In the genomic region with DNA sequence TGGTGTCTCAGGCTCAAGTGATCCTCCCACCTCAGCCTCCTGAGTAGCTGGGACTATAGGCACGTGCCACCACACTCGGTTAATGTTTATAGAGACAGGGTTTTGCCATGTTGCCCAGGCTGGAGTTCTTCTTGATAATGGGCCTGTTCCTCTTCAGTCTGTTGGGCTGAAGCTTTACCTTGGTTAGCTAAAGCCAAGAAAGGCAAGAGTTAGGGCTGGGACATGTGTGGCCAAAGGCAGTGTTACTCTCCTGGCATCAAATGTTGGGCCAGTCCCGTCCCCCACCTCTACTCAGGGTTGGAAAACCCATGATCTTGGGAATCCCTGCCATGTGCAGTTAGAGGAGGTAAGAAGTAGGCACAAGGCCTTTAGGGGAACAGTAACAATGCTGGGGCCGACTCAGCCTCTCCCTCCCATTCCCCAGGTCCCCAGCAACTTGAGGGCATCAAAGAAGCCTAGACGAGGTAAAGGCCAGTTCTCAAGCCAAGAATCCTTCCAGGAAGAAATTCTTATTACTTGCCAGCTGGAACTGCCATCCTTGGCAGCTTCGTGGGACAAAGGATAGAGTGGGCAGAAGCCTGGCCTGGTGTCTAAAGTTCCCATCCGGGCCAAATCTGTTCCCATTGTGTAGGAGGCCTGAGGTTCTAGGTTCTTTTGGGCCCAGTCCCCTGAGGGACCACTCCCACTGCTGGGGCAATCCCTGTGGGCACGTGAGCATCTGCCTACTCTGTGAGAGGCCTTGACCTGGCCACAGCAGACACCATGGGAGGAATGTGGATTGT, we compare ENCODE assay signal across 1 cellular context.
TF ChIP-seq lines count a peak whose summit lies in the region.

No MANE protein-coding gene starts in this region.

TF ChIP-seq in K562, 482 proteins besides CTCF, POLR2A, EP300 and RAD21 (continued from another document and continues in another):
- TF ChIP-seq, protein P1, sequence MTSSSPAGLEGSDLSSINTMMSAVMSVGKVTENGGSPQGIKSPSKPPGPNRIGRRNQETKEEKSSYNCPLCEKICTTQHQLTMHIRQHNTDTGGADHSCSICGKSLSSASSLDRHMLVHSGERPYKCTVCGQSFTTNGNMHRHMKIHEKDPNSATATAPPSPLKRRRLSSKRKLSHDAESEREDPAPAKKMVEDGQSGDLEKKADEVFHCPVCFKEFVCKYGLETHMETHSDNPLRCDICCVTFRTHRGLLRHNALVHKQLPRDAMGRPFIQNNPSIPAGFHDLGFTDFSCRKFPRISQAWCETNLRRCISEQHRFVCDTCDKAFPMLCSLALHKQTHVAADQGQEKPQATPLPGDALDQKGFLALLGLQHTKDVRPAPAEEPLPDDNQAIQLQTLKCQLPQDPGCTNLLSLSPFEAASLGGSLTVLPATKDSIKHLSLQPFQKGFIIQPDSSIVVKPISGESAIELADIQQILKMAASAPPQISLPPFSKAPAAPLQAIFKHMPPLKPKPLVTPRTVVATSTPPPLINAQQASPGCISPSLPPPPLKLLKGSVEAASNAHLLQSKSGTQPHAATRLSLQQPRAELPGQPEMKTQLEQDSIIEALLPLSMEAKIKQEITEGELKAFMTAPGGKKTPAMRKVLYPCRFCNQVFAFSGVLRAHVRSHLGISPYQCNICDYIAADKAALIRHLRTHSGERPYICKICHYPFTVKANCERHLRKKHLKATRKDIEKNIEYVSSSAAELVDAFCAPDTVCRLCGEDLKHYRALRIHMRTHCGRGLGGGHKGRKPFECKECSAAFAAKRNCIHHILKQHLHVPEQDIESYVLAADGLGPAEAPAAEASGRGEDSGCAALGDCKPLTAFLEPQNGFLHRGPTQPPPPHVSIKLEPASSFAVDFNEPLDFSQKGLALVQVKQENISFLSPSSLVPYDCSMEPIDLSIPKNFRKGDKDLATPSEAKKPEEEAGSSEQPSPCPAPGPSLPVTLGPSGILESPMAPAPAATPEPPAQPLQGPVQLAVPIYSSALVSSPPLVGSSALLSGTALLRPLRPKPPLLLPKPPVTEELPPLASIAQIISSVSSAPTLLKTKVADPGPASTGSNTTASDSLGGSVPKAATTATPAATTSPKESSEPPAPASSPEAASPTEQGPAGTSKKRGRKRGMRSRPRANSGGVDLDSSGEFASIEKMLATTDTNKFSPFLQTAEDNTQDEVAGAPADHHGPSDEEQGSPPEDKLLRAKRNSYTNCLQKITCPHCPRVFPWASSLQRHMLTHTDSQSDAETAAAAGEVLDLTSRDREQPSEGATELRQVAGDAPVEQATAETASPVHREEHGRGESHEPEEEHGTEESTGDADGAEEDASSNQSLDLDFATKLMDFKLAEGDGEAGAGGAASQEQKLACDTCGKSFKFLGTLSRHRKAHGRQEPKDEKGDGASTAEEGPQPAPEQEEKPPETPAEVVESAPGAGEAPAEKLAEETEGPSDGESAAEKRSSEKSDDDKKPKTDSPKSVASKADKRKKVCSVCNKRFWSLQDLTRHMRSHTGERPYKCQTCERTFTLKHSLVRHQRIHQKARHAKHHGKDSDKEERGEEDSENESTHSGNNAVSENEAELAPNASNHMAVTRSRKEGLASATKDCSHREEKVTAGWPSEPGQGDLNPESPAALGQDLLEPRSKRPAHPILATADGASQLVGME (CRISPR knock-in tag; IDR thresholded peaks at IDR 0.05), result no peak
- TF ChIP-seq E2F3 (CRISPR knock-in tag; IDR thresholded peaks at IDR 0.05) (no peak), RBM15 (IDR thresholded peaks at IDR 0.05; ENCODE audit: insufficient read depth, low read length) (no peak), FIP1L1 (IDR thresholded peaks at IDR 0.05; ENCODE audit: low read depth, low read length, poor library complexity, severe bottlenecking) (peak; percentile 24), IRF1 (CRISPR knock-in tag; IDR thresholded peaks at IDR 0.05; ENCODE audit: borderline replicate concordance) (no peak; the same call in 1 of the 2 replicates), POLR2B (IDR thresholded peaks at IDR 0.05; ENCODE audit: low read depth, partially characterized antibody) (peak; percentile 94), BRD4 (IDR thresholded peaks at IDR 0.05) (no peak), MYC (IDR thresholded peaks at IDR 0.05; ENCODE audit: low read depth, low read length) (no peak; the same call in none of the 2 replicates), MYC (CRISPR knock-in tag; IDR thresholded peaks at IDR 0.05; ENCODE audit: borderline replicate concordance, low read depth) (no peak), YBX1 (IDR thresholded peaks at IDR 0.05) (no peak), ZNF586 (CRISPR knock-in tag; conservative IDR thresholded peaks at IDR 0.05) (no peak; the same call in 1 of the 2 replicates), GABPA (tag; conservative IDR thresholded peaks at IDR 0.05; ENCODE audit: low read depth) (no peak), PRPF4 (IDR thresholded peaks at IDR 0.05; ENCODE audit: insufficient read depth, low read depth, low read length, poor library complexity, severe bottlenecking) (peak; percentile 29), TCF15 (CRISPR knock-in tag; IDR thresholded peaks at IDR 0.05) (no peak), HNRNPUL1 (IDR thresholded peaks at IDR 0.05; ENCODE audit: low read length) (peak; percentile 96), SPI1 (IDR thresholded peaks at IDR 0.05; ENCODE audit: borderline replicate concordance, low read depth, low read length) (no peak; the same call in 1 of the 2 replicates), HDAC2 (IDR thresholded peaks at IDR 0.05) (no peak), RBM25 (IDR thresholded peaks at IDR 0.05; ENCODE audit: low read depth, low read length, severe bottlenecking) (no peak), TARDBP (IDR thresholded peaks at IDR 0.05) (no peak; the same call in 1 of the 2 replicates), HCFC1 (IDR thresholded peaks at IDR 0.05; ENCODE audit: low read depth, low read length) (peak; percentile 17; the same call in 1 of the 2 replicates), CEBPZ (IDR thresholded peaks at IDR 0.05; ENCODE audit: borderline replicate concordance, low read depth, low read length) (no peak), ARID1B (IDR thresholded peaks at IDR 0.05) (no peak; the same call in 1 of the 2 replicates), RNF219 (CRISPR knock-in tag; IDR thresholded peaks at IDR 0.05) (no peak), HMGN3 (IDR thresholded peaks at IDR 0.05; ENCODE audit: borderline replicate concordance, extremely low read depth, insufficient read length, low read depth, low read length) (peak; percentile 24)
- TF ChIP-seq, protein P2, sequence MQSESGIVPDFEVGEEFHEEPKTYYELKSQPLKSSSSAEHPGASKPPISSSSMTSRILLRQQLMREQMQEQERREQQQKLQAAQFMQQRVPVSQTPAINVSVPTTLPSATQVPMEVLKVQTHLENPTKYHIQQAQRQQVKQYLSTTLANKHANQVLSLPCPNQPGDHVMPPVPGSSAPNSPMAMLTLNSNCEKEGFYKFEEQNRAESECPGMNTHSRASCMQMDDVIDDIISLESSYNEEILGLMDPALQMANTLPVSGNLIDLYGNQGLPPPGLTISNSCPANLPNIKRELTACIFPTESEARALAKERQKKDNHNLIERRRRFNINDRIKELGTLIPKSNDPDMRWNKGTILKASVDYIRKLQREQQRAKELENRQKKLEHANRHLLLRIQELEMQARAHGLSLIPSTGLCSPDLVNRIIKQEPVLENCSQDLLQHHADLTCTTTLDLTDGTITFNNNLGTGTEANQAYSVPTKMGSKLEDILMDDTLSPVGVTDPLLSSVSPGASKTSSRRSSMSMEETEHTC (IDR thresholded peaks at IDR 0.05), result no peak
- TF ChIP-seq, protein P3, sequence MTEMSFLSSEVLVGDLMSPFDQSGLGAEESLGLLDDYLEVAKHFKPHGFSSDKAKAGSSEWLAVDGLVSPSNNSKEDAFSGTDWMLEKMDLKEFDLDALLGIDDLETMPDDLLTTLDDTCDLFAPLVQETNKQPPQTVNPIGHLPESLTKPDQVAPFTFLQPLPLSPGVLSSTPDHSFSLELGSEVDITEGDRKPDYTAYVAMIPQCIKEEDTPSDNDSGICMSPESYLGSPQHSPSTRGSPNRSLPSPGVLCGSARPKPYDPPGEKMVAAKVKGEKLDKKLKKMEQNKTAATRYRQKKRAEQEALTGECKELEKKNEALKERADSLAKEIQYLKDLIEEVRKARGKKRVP (CRISPR knock-in tag; IDR thresholded peaks at IDR 0.05), result no peak
- TF ChIP-seq, protein P4, sequence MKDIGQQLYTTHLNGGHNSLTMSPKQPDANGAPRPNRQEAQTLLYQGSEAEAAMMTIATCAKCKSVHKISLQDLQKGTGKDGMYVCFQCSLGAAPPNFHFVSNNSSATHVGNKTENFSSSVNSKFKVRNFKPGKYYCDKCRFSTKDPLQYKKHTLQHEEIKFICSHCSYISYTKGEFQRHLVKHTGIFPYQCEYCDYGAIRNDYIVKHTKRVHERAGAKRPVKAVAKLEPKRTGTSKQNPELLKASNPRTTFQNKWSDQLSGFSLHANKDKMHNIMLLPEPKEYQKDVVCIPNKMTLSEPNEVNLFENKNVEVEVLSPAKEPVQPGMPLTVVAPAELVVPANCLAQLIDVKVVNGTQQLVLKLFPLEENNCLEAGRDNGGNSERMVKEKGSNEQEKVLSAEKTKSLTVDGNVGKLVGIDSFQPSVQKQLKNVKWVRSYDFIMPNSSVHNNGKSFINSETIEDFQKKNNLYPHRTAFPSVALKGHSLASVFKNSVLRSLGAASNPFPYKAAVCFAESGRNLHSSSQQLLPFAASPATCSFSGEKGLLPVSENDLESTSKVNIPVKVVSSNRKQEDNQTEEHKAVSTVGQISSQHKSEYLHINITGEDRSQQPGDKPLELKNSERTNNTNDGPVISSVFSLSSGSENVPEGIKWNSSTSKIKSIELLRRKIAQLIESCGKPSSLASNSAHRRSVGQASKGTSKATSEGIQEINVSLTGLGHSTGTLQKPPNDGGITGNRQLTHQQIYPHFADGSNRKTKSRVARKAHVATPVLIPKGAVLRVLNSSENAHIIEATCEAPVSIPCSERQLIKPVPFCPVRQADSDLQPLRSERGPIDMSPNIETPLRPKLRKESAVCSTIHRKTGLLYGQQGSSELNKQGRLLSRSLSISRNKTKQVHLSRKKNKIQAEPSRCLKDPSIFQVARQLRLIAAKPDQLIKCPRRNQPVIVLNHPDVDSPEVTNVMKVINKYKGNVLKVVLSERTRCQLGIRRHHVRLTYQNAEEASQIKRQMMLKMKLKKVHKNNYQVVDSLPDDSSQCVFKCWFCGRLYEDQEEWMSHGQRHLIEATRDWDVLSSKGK (CRISPR knock-in tag; IDR thresholded peaks at IDR 0.05), result no peak
- TF ChIP-seq, protein P5, sequence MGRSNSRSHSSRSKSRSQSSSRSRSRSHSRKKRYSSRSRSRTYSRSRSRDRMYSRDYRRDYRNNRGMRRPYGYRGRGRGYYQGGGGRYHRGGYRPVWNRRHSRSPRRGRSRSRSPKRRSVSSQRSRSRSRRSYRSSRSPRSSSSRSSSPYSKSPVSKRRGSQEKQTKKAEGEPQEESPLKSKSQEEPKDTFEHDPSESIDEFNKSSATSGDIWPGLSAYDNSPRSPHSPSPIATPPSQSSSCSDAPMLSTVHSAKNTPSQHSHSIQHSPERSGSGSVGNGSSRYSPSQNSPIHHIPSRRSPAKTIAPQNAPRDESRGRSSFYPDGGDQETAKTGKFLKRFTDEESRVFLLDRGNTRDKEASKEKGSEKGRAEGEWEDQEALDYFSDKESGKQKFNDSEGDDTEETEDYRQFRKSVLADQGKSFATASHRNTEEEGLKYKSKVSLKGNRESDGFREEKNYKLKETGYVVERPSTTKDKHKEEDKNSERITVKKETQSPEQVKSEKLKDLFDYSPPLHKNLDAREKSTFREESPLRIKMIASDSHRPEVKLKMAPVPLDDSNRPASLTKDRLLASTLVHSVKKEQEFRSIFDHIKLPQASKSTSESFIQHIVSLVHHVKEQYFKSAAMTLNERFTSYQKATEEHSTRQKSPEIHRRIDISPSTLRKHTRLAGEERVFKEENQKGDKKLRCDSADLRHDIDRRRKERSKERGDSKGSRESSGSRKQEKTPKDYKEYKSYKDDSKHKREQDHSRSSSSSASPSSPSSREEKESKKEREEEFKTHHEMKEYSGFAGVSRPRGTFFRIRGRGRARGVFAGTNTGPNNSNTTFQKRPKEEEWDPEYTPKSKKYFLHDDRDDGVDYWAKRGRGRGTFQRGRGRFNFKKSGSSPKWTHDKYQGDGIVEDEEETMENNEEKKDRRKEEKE (IDR thresholded peaks at IDR 0.05; ENCODE audit: borderline replicate concordance in 1 of 2, control insufficient read depth in 1 of 2, low read depth in 2 of 2, low read length in 1 of 2), result peak in 1 of 2 experiments; percentile 55; a peak in 2 of 4 replicates
